ENCODE assay signal across 8 cellular contexts in genomic region chr13:28636677-28637317, GRCh38. TPM values are rescaled to one million over a fixed set of nuclear protein-coding genes. Genes with fewer than 3 reads are reported as not detected.
DNase-seq lines count a peak whose midpoint lies in the region; ATAC-seq and TF ChIP-seq lines count a peak whose summit lies in the region.

No MANE protein-coding gene starts in this region.

- ATAC-seq in HG02763 (IDR thresholded peaks at IDR 0.05; ENCODE audit: unreplicated experiment) = peak; percentile 51
- ATAC-seq in activated B cell treated with CpG ODN at 0.5 μM for 24 hours (ENCODE audit: low read depth) = peak; percentile 74

- peak overlapping the region; percentile 74 for H3K27ac Mint-ChIP-seq in activated B cell treated with CpG ODN at 0.5 μM for 24 hours

- peaks cover 36% of the 10 kb centered on the region for H3K4me1 Mint-ChIP-seq in activated B cell treated with CpG ODN at 0.5 μM for 24 hours

- no peaks in the 10 kb centered on the region for H3K27me3 Mint-ChIP-seq in activated B cell treated with CpG ODN at 0.5 μM for 24 hours

- no peak overlapping the region for H3K4me3 ChIP-seq in stomach

- no peaks in the 10 kb centered on the region for H3K9me3 ChIP-seq in stomach

- DNase-seq in NCI-H1417 (lab: John Stamatoyannopoulos, UW) = peak in 2 of 3 experiments; percentile 20 to 30
- no peak for DNase-seq in NCI-H1417 treated with DMSO at 0.1 percent for 48 hours (lab: John Stamatoyannopoulos, UW)
- DNase-seq in NCI-H2196 treated with DMSO at 0.1 percent for 48 hours (lab: John Stamatoyannopoulos, UW; ENCODE audit: unreplicated experiment) = peak; percentile 4
- DNase-seq in activated B cell treated with CpG ODN at 0.5 μM for 24 hours = no peak
- peak; percentile 59 for DNase-seq in ecto neural progenitor cell (ENCODE audit: low spot score)
- peak; percentile 85 for DNase-seq in medulla oblongata (ENCODE audit: extremely low spot score)
- peak; percentile 52 for DNase-seq in stomach

- no peaks in the 10 kb centered on the region for H3K36me3 Mint-ChIP-seq in activated B cell treated with CpG ODN at 0.5 μM for 24 hours (ENCODE audit: low read depth)

- TF ChIP-seq CTCF in activated B cell treated with CpG ODN at 0.5 μM for 24 hours (IDR thresholded peaks at IDR 0.05) = no peak
- TF ChIP-seq CTCF in stomach (IDR thresholded peaks at IDR 0.05) = peak in 5 of 7 experiments; percentile 42 to 83 (median 59)

- no peaks in the 10 kb centered on the region for H3K36me3 ChIP-seq in stomach

- no peaks in the 10 kb centered on the region for H3K27me3 ChIP-seq in stomach

- POLR2A ChIA-PET in activated B cell treated with CpG ODN at 0.5 μM for 24 hours (lab: Charles Lee) = interaction anchor here (0.7 to 1.3 kb wide), 3 partner anchors 22 to 588 kb away, joined by 8 to 11 read pairs (median 11); partner anchors contain the start of gene POMP

- peak overlapping the region; percentile 66 for H3K4me3 Mint-ChIP-seq in activated B cell treated with CpG ODN at 0.5 μM for 24 hours

- TF ChIP-seq POLR2A in stomach (IDR thresholded peaks at IDR 0.05) = no peak

- no peak overlapping the region for H3K27ac ChIP-seq in stomach

- no peaks in the 10 kb centered on the region for H3K9me3 Mint-ChIP-seq in activated B cell treated with CpG ODN at 0.5 μM for 24 hours

- intact Hi-C loops in activated B cell treated with CpG ODN at 0.5 μM for 24 hours (cut with micrococcal nuclease) = loop anchor here (1.0 to 10.0 kb wide), 6 partner anchors 22 to 498 kb away; partner anchors contain the start of genes FLT1 and PAN3
- intact Hi-C loops in stomach (cut with DNase I; ENCODE audit: low total_unique reads) = no loop called here

- 25 to 31% (median 30%) methylated on average over 10 of the region's 10 CpGs for WGBS in stomach, 5 donors

- H3K4me1 ChIP-seq in stomach = peaks cover 0 to 13% (median 2%) of the 10 kb centered on the region in 4 donors

- CTCF ChIA-PET in activated B cell treated with CpG ODN at 0.5 μM for 24 hours (lab: Charles Lee) = interaction anchor here (0.7 to 5.6 kb wide), 2 partner anchors 10 to 312 kb away, joined by 3 to 50 read pairs; no protein-coding TSS in a partner anchor

- no peak for TF ChIP-seq EP300 in stomach (IDR thresholded peaks at IDR 0.05)

RNA-seq across cellular contexts. Expression of gene POMP, which starts 22.1 kb away (rescaled TPM):
- total RNA-seq in activated B cell treated with CpG ODN at 0.5 μM for 24 hours (54.0 and 56.0 TPM in 2 replicates), stomach (10 to 100 TPM; 17.7 to 61.1 (median 25.0) TPM)
- polyA plus RNA-seq in stomach = 100 to 1,000 TPM in 1 of 3 donors, 10 to 100 TPM in 2; 70.6 to 102 (median 77.6) TPM

Comparison
In these comparisons a context has a peak if more than half of its experiments do, and no peak if none do; other contexts are left out.
1. DNase-seq: peak in NCI-H1417 (2 of 3), NCI-H2196 treated with DMSO at 0.1 percent for 48 hours (single experiment), ecto neural progenitor cell (single experiment), medulla oblongata (single experiment) and stomach (single experiment); none in NCI-H1417 treated with DMSO at 0.1 percent for 48 hours (single experiment) and activated B cell treated with CpG ODN at 0.5 μM for 24 hours (single experiment).